In genomic region chr12:56079729-56080555, GRCh38 we compare ENCODE assay signal across 8 cellular contexts. TPM values are rescaled to one million over a fixed set of nuclear protein-coding genes. Genes with fewer than 3 reads are reported as not detected.
DNase-seq lines count a peak whose midpoint lies in the region; TF ChIP-seq lines count a peak whose summit lies in the region.

ERBB3 (plus strand) TSS chr12:56080165; CDS start chr12:56080301, 136 bp downstream.

- no peak for TF ChIP-seq CTCF in right atrium auricular region (IDR thresholded peaks at IDR 0.05)
- no peak for TF ChIP-seq CTCF in progenitor cell of endocrine pancreas (IDR thresholded peaks at IDR 0.05; ENCODE audit: unreplicated experiment)

- H3K9me3 ChIP-seq in right atrium auricular region, result no peaks in the 10 kb centered on the region

- peaks cover 9% of the 10 kb centered on the region for H3K36me3 Mint-ChIP-seq in progenitor cell of endocrine pancreas (ENCODE audit: insufficient read depth)

- peaks cover 27% of the 10 kb centered on the region for H3K4me1 Mint-ChIP-seq in progenitor cell of endocrine pancreas (ENCODE audit: low read depth)

- H3K27ac Mint-ChIP-seq in progenitor cell of endocrine pancreas, result peak within 1 kb of the TSS; percentile 99

- DNase-seq in NCI-H2081 (lab: John Stamatoyannopoulos, UW) (peak; percentile 26 to 39), NCI-H2081 treated with DMSO at 0.1 percent for 48 hours (lab: John Stamatoyannopoulos, UW) (no peak), LHCN-M2 (ENCODE audit: low read depth) (peak; percentile 73), T follicular helper cell (ENCODE audit: low read depth) (peak; percentile 43), amniotic stem cell (lab: John Stamatoyannopoulos, UW) (peak; percentile 80), right atrium auricular region (ENCODE audit: low spot score) (peak; percentile 78), progenitor cell of endocrine pancreas (ENCODE audit: low spot score, unreplicated experiment) (peak; percentile 75)

- H3K27me3 ChIP-seq in right atrium auricular region, result no peaks in the 10 kb centered on the region

- H3K36me3 ChIP-seq in right atrium auricular region (no peaks in the 10 kb centered on the region), urinary bladder (ENCODE audit: insufficient read depth) (no peaks in the 10 kb centered on the region)

- H3K4me3 ChIP-seq in right atrium auricular region (peak within 1 kb of the TSS; percentile 36 to 59), urinary bladder (ENCODE audit: low read depth, low read length) (peak within 1 kb of the TSS; percentile 41)

- under 1% methylated on average over 59 of the region's 59 CpGs for WGBS in urinary bladder

- peak within 1 kb of the TSS; percentile 93 for H3K4me3 Mint-ChIP-seq in progenitor cell of endocrine pancreas (ENCODE audit: low read depth)

- peak within 1 kb of the TSS; percentile 34 to 56 for H3K27ac ChIP-seq in right atrium auricular region
- peak within 1 kb of the TSS; percentile 76 for H3K27ac ChIP-seq in urinary bladder (ENCODE audit: low read depth)

- H3K9me3 Mint-ChIP-seq in progenitor cell of endocrine pancreas (ENCODE audit: low read depth), result no peaks in the 10 kb centered on the region

- no peaks in the 10 kb centered on the region for H3K27me3 Mint-ChIP-seq in progenitor cell of endocrine pancreas

- H3K4me1 ChIP-seq in right atrium auricular region (peaks cover 0 to 15% of the 10 kb centered on the region in 2 donors), urinary bladder (ENCODE audit: insufficient read depth) (no peaks in the 10 kb centered on the region)

RNA-seq across cellular contexts. Expression of gene ERBB3, which starts in this region (rescaled TPM):
- 1.7 TPM in 1 of 2 replicates, not detected in the other for total RNA-seq in LHCN-M2 (2014; rRNA removed)
- 0.73 TPM for polyA plus RNA-seq in LHCN-M2 (2012)
- total RNA-seq in right atrium auricular region, result 1 to 10 TPM; 3.2 to 7.2 TPM
- 206 and 221 TPM in 2 replicates for total RNA-seq in progenitor cell of endocrine pancreas
- 34.4 TPM for total RNA-seq in urinary bladder
- 11.4 TPM for polyA plus RNA-seq in urinary bladder
